ENCODE assay signal across 1 cellular context in genomic region chr21:36159356-36159921, GRCh38.
TF ChIP-seq lines count a peak whose summit lies in the region.

No MANE protein-coding gene starts in this region.

TF ChIP-seq in K562, 482 proteins besides CTCF, POLR2A, EP300 and RAD21 (continued from another document):
- TF ChIP-seq RHOXF2B (CRISPR knock-in tag; conservative IDR thresholded peaks at IDR 0.05), result no peak
- no peak for TF ChIP-seq TEAD1 (CRISPR knock-in tag; IDR thresholded peaks at IDR 0.05)
- TF ChIP-seq CEBPB (tag; IDR thresholded peaks at IDR 0.05), result peak; percentile 65
- no peak for TF ChIP-seq MXD1 (CRISPR knock-in tag; IDR thresholded peaks at IDR 0.05; ENCODE audit: borderline replicate concordance, poor library complexity, severe bottlenecking)
- TF ChIP-seq USF1 (CRISPR knock-in tag; IDR thresholded peaks at IDR 0.05), result peak; percentile 17; the same call in 1 of the 2 replicates
- 0 out of 2 replicates have a peak, but pooled peaks have one; percentile 17 for TF ChIP-seq HBP1 (CRISPR knock-in tag; IDR thresholded peaks at IDR 0.05)
- TF ChIP-seq RBFOX2 (IDR thresholded peaks at IDR 0.05; ENCODE audit: low read depth, low read length), result no peak
